19 cellular contexts compared by ENCODE assay signal in genomic region chr2:205076405-205076804, GRCh38.
DNase-seq lines count a peak whose midpoint lies in the region; ATAC-seq and TF ChIP-seq lines count a peak whose summit lies in the region.
"Had no signal": no experiment of that assay in that cellular context is flagged by ENCODE, and none has a peak within 500 bp of the region (broad histone marks: within the 10 kb centered on the region; RNA-seq: fewer than 3 reads in every experiment).

No MANE protein-coding gene starts in this region.

- peaks cover 38% of the 10 kb centered on the region for H3K4me1 ChIP-seq in CD8-positive, alpha-beta T cell (ENCODE audit: insufficient read depth, low read length)
- H3K4me1 ChIP-seq in neural progenitor cell (peaks cover 9% of the 10 kb centered on the region), right cardiac atrium (ENCODE audit: control insufficient read depth, insufficient read depth, low read length) (no peaks in the 10 kb centered on the region)

- peak overlapping the region; percentile 93 for H3K27ac Mint-ChIP-seq in CD8-positive, alpha-beta T cell
- H3K27ac Mint-ChIP-seq in activated CD8-positive, alpha-beta T cell treated with anti-CD3 and anti-CD28 coated beads for 36 hours, result peak overlapping the region; percentile 34
- H3K27ac Mint-ChIP-seq in neural progenitor cell, result no peak overlapping the region
- no peak overlapping the region for H3K27ac Mint-ChIP-seq in osteocyte (ENCODE audit: unreplicated experiment)
- H3K27ac Mint-ChIP-seq: B cell had no signal

- peak overlapping the region; percentile 38 for H3K4me3 Mint-ChIP-seq in activated T-cell treated with anti-CD3 and anti-CD28 coated beads, Interleukin-2, amount 50 U/mL, for 4 hours
- H3K4me3 Mint-ChIP-seq in CD8-positive, alpha-beta T cell, result peak overlapping the region; percentile 72
- no peak overlapping the region for H3K4me3 Mint-ChIP-seq in activated CD8-positive, alpha-beta T cell treated with anti-CD3 and anti-CD28 coated beads for 36 hours
- H3K4me3 Mint-ChIP-seq in neural progenitor cell (no peak overlapping the region), osteocyte (ENCODE audit: unreplicated experiment) (no peak overlapping the region)
- H3K4me3 Mint-ChIP-seq: B cell had no signal

- DNase-seq in activated T-cell treated with anti-CD3 and anti-CD28 coated beads, Interleukin-2, amount 50 U/mL, for 4 hours, result no peak
- no peak for DNase-seq in activated T-cell treated with anti-CD3 and anti-CD28 coated beads, Interleukin-2, amount 50 U/mL, for 48 hours
- peak in 1 of 7 experiments; percentile 53 for DNase-seq in CD8-positive, alpha-beta T cell
- no peak for DNase-seq in activated CD8-positive, alpha-beta T cell treated with anti-CD3 and anti-CD28 coated beads for 36 hours
- DNase-seq in neural progenitor cell (ENCODE audit: low spot score) (peak; percentile 27), osteocyte (ENCODE audit: extremely low spot score, unreplicated experiment) (no peak), right cardiac atrium (no peak)
- DNase-seq: ACHN, DMS 273 treated with DMSO at 0.1 percent for 48 hours, GOT3, IMR-90, Kasumi-1, NCI-H1105 treated with DMSO at 0.1 percent for 48 hours, NCI-H187 treated with DMSO at 0.1 percent for 48 hours, NCI-H2171, NCI-H446 treated with DMSO at 0.1 percent for 48 hours, NCI-H748 treated with DMSO at 0.1 percent for 48 hours, PC-9 had no signal

- H3K36me3 Mint-ChIP-seq in activated T-cell treated with anti-CD3 and anti-CD28 coated beads, Interleukin-2, amount 50 U/mL, for 4 hours (ENCODE audit: insufficient read depth), result peaks cover 2% of the 10 kb centered on the region
- H3K36me3 Mint-ChIP-seq in CD8-positive, alpha-beta T cell, result no peaks in the 10 kb centered on the region
- peaks cover 2% of the 10 kb centered on the region for H3K36me3 Mint-ChIP-seq in activated CD8-positive, alpha-beta T cell treated with anti-CD3 and anti-CD28 coated beads for 36 hours (ENCODE audit: low read depth)
- H3K36me3 Mint-ChIP-seq in neural progenitor cell (no peaks in the 10 kb centered on the region), osteocyte (ENCODE audit: unreplicated experiment) (no peaks in the 10 kb centered on the region)

- over 99% methylated on average over 3 of the region's 3 CpGs for WGBS in right cardiac atrium

- H3K27ac ChIP-seq in CD8-positive, alpha-beta T cell (ENCODE audit: low read depth, low read length), result peak overlapping the region; percentile 15
- H3K27ac ChIP-seq in neural progenitor cell (no peak overlapping the region), right cardiac atrium (ENCODE audit: low read length) (no peak overlapping the region)
- H3K27ac ChIP-seq: PC-9 had no signal

- POLR2A ChIA-PET in CD8-positive, alpha-beta T cell (lab: Charles Lee), result interaction anchor here (0.8 kb wide), 1 partner anchor 1119 kb away, joined by 3 read pairs; no protein-coding TSS in a partner anchor
- POLR2A ChIA-PET in activated CD8-positive, alpha-beta T cell treated with anti-CD3 and anti-CD28 coated beads for 36 hours (lab: Charles Lee), result no interaction called here

- H3K27me3 ChIP-seq in CD8-positive, alpha-beta T cell (ENCODE audit: insufficient read depth, low read length), result no peaks in the 10 kb centered on the region
- H3K27me3 ChIP-seq in neural progenitor cell (peaks cover 7% of the 10 kb centered on the region), right cardiac atrium (ENCODE audit: control insufficient read depth, insufficient read depth) (no peaks in the 10 kb centered on the region)

- no peak overlapping the region for H2AFZ ChIP-seq in neural progenitor cell (replicated peaks)
- H2AFZ ChIP-seq: PC-9 had no signal

- no peaks in the 10 kb centered on the region for H4K20me1 ChIP-seq in neural progenitor cell (ENCODE audit: low read depth)

- H3F3A ChIP-seq in neural progenitor cell (ENCODE audit: low read depth), result no peaks in the 10 kb centered on the region

- intact Hi-C loops in CD8-positive, alpha-beta T cell (cut with DNase I, micrococcal nuclease), result loop anchor here in 1 of 2 experiments (5.0 kb wide), 1 partner anchor 109 kb away; no protein-coding TSS in a partner anchor
- intact Hi-C loops in activated CD8-positive, alpha-beta T cell treated with anti-CD3 and anti-CD28 coated beads for 36 hours (cut with micrococcal nuclease), result no loop called here
- intact Hi-C loops in right cardiac atrium (cut with DNase I), result no loop called here

- H3K4me2 ChIP-seq in neural progenitor cell, result no peak overlapping the region
- H3K4me2 ChIP-seq: PC-9 had no signal

- CTCF ChIA-PET in CD8-positive, alpha-beta T cell (lab: Charles Lee), result no interaction called here
- CTCF ChIA-PET in activated CD8-positive, alpha-beta T cell treated with anti-CD3 and anti-CD28 coated beads for 36 hours (lab: Charles Lee), result no interaction called here

- no peaks in the 10 kb centered on the region for H3K36me3 ChIP-seq in CD8-positive, alpha-beta T cell (ENCODE audit: insufficient read depth, low read length)
- H3K36me3 ChIP-seq in neural progenitor cell, result no peaks in the 10 kb centered on the region

- H3K9me3 ChIP-seq in CD8-positive, alpha-beta T cell (ENCODE audit: low read length), result no peaks in the 10 kb centered on the region
- no peaks in the 10 kb centered on the region for H3K9me3 ChIP-seq in neural progenitor cell (ENCODE audit: low read depth)
- no peaks in the 10 kb centered on the region for H3K9me3 ChIP-seq in right cardiac atrium (ENCODE audit: control insufficient read depth, low read length)

- no peaks in the 10 kb centered on the region for H3K27me3 Mint-ChIP-seq in activated T-cell treated with anti-CD3 and anti-CD28 coated beads, Interleukin-2, amount 50 U/mL, for 4 hours (ENCODE audit: low read depth)
- H3K27me3 Mint-ChIP-seq in CD8-positive, alpha-beta T cell (ENCODE audit: low read depth), result no peaks in the 10 kb centered on the region
- no peaks in the 10 kb centered on the region for H3K27me3 Mint-ChIP-seq in activated CD8-positive, alpha-beta T cell treated with anti-CD3 and anti-CD28 coated beads for 36 hours
- H3K27me3 Mint-ChIP-seq in neural progenitor cell (ENCODE audit: insufficient read depth, low read depth), result no peaks in the 10 kb centered on the region
- no peaks in the 10 kb centered on the region for H3K27me3 Mint-ChIP-seq in osteocyte (ENCODE audit: unreplicated experiment)
- H3K27me3 Mint-ChIP-seq: B cell had no signal

- no peaks in the 10 kb centered on the region for H3K79me2 ChIP-seq in neural progenitor cell (ENCODE audit: low read depth)

- no peak overlapping the region for H3K4me3 ChIP-seq in CD8-positive, alpha-beta T cell (ENCODE audit: low read depth, low read length)
- no peak overlapping the region for H3K4me3 ChIP-seq in neural progenitor cell
- no peak overlapping the region for H3K4me3 ChIP-seq in right cardiac atrium (ENCODE audit: low read length)
- H3K4me3 ChIP-seq: PC-9 had no signal

- H3K9me3 Mint-ChIP-seq in activated T-cell treated with anti-CD3 and anti-CD28 coated beads, Interleukin-2, amount 50 U/mL, for 4 hours, result peaks cover 3% of the 10 kb centered on the region
- H3K9me3 Mint-ChIP-seq in CD8-positive, alpha-beta T cell, result peaks cover 2% of the 10 kb centered on the region
- H3K9me3 Mint-ChIP-seq in activated CD8-positive, alpha-beta T cell treated with anti-CD3 and anti-CD28 coated beads for 36 hours, result peaks cover 1% of the 10 kb centered on the region
- H3K9me3 Mint-ChIP-seq in neural progenitor cell (no peaks in the 10 kb centered on the region), osteocyte (ENCODE audit: unreplicated experiment) (no peaks in the 10 kb centered on the region)

- H3K9ac ChIP-seq in neural progenitor cell, result no peak overlapping the region

- H3K4me1 Mint-ChIP-seq in activated T-cell treated with anti-CD3 and anti-CD28 coated beads, Interleukin-2, amount 50 U/mL, for 4 hours (ENCODE audit: low read depth), result peaks cover 47% of the 10 kb centered on the region
- H3K4me1 Mint-ChIP-seq in CD8-positive, alpha-beta T cell (ENCODE audit: low read depth), result peaks cover 51% of the 10 kb centered on the region
- H3K4me1 Mint-ChIP-seq in activated CD8-positive, alpha-beta T cell treated with anti-CD3 and anti-CD28 coated beads for 36 hours (ENCODE audit: low read depth), result peaks cover 38% of the 10 kb centered on the region
- H3K4me1 Mint-ChIP-seq in neural progenitor cell, result peaks cover 20% of the 10 kb centered on the region
- peaks cover 24% of the 10 kb centered on the region for H3K4me1 Mint-ChIP-seq in osteocyte (ENCODE audit: unreplicated experiment)
- H3K4me1 Mint-ChIP-seq: B cell had no signal

- no peak for TF ChIP-seq CTCF in CD8-positive, alpha-beta T cell (IDR thresholded peaks at IDR 0.05)
- TF ChIP-seq CTCF in activated CD8-positive, alpha-beta T cell treated with anti-CD3 and anti-CD28 coated beads for 36 hours (IDR thresholded peaks at IDR 0.05), result no peak
- TF ChIP-seq CTCF in neural progenitor cell (IDR thresholded peaks at IDR 0.05) (no peak), osteocyte (IDR thresholded peaks at IDR 0.05) (no peak)

- ATAC-seq in activated T-cell treated with anti-CD3 and anti-CD28 coated beads, Interleukin-2, amount 50 U/mL, for 4 hours, result no peak
- ATAC-seq in CD8-positive, alpha-beta T cell, result peak; percentile 29
- no peak for ATAC-seq in activated CD8-positive, alpha-beta T cell treated with anti-CD3 and anti-CD28 coated beads for 36 hours
- no peak for ATAC-seq in right cardiac atrium

Comparison
In these comparisons a context has a peak if more than half of its experiments do, and no peak if none do; other contexts are left out.
1. H3K4me3 Mint-ChIP-seq: peak in activated T-cell treated with anti-CD3 and anti-CD28 coated beads, Interleukin-2, amount 50 U/mL, for 4 hours (single experiment) and CD8-positive, alpha-beta T cell (single experiment); none in activated CD8-positive, alpha-beta T cell treated with anti-CD3 and anti-CD28 coated beads for 36 hours (single experiment), neural progenitor cell (single experiment) and osteocyte (single experiment).
2. H3K27ac Mint-ChIP-seq: peak in CD8-positive, alpha-beta T cell (single experiment) and activated CD8-positive, alpha-beta T cell treated with anti-CD3 and anti-CD28 coated beads for 36 hours (single experiment); none in neural progenitor cell (single experiment) and osteocyte (single experiment).